Comparison of ENCODE assay signal across 28 cellular contexts in the genomic region with DNA sequence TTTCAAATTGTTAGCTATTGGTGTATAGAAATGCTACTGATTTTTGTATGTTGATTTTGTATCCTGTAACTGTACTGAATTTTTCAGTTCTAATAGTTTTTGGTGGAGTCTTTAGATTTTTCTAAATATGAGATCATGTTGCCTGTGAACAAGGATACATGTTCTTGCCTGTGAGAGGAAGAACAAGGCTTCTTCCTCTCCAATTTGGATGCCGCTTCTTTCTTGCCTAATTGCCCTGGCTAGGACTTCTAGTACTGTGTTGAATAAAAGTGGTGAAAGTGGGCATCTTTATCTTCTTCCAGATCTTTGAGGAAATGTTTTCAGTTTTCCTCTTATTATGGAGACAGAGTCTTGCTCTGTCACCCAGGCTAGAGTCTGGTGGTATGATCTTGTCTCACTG.
"Had no signal": no experiment of that assay in that cellular context is flagged by ENCODE, and none has a peak within 500 bp of the region (broad histone marks: within the 10 kb centered on the region; RNA-seq: fewer than 3 reads in every experiment).

No MANE protein-coding gene starts in this region.

- H3K36me3 ChIP-seq: brain microvascular endothelial cell, WERI-Rb-1 had no signal

- H3K4me1 ChIP-seq: foreskin keratinocyte, gastroesophageal sphincter had no signal

- H3K4me3 ChIP-seq: coronary artery, dorsolateral prefrontal cortex, gastroesophageal sphincter, heart right ventricle had no signal

- DNase-seq: activated B cell treated with CpG ODN at 0.5 μM for 24 hours; activated CD4-positive, alpha-beta T cell treated with anti-CD3 and anti-CD28 coated beads for 48 hours; activated CD4-positive, alpha-beta T cell treated with anti-CD3 and anti-CD28 coated beads, Interleukin-2, amount 50 U/mL, for 1 hour; activated CD4-positive, alpha-beta T cell treated with anti-CD3 and anti-CD28 coated beads, Interleukin-2, amount 50 U/mL, for 48 hours; activated CD8-positive, alpha-beta memory T cell treated with anti-CD3 and anti-CD28 coated beads for 24 hours; activated CD8-positive, alpha-beta T cell treated with anti-CD3 and anti-CD28 coated beads for 36 hours; activated effector memory CD4-positive, alpha-beta T cell treated with anti-CD3 and anti-CD28 coated beads, Interleukin-2, amount 50 U/mL, for 16 hours; activated naive CD4-positive, alpha-beta T cell treated with anti-CD3 and anti-CD28 coated beads for 36 hours; activated T-cell treated with anti-CD3 and anti-CD28 coated beads, Interleukin-2, amount 50 U/mL, for 1 hour; activated T-cell treated with anti-CD3 and anti-CD28 coated beads, Interleukin-2, amount 50 U/mL, for 48 hours; amniotic stem cell; anterior cingulate cortex; brain microvascular endothelial cell; dorsolateral prefrontal cortex; effector memory CD4-positive, alpha-beta T cell; endodermal cell; heart right ventricle; SW 1271; T-cell; T-helper 9 cell; WERI-Rb-1 had no signal

- H3K27me3 ChIP-seq: brain microvascular endothelial cell, dorsolateral prefrontal cortex, foreskin keratinocyte, gastroesophageal sphincter, heart right ventricle had no signal

- FAIRE-seq: astrocyte, bronchial epithelial cell had no signal

- H3K27ac ChIP-seq: brain microvascular endothelial cell, coronary artery, dorsolateral prefrontal cortex, foreskin keratinocyte, gastroesophageal sphincter, heart right ventricle, WERI-Rb-1 had no signal

- ATAC-seq: activated CD4-positive, CD25-positive, alpha-beta regulatory T cell treated with anti-CD3 and anti-CD28 coated beads, Interleukin-2, amount 50 U/mL, for 24 hours; activated CD8-positive, alpha-beta T cell treated with anti-CD3 and anti-CD28 coated beads for 36 hours; esophagus mucosa; foreskin keratinocyte; gastroesophageal sphincter; heart right ventricle; T-cell had no signal
